Comparison of ENCODE assay signal across 15 cellular contexts in the genomic region with DNA sequence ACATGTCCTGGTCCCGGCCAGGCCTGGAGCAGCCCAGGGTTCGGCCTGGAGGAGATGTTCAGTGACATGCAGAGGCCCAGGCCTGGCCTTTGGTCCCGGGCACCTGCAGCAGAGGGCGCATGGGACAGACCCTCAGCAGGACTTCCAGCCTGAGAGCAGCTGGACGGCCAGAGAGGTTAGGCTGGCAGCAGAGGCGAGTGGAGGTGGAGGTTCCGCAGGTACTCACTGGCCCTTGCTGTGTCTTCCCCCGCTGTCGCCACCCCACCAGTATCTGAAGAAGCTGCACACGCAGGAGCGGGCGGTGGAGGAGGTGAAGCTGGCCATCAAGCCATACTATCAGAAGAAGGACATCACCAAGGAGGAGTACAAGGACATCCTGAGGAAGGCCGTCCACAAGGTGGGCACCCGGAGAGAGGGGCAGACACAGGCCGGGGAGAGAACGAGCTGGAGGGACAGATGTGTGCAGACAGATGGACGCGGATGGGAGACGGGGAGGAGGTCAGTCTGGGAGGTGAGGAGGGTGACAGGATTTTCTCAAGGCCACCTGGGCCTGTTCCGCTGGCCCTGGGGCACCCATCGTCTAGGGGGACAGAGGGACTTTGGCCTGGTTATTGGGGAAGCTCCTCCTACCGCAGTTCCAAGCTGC.
"Had no signal": no experiment of that assay in that cellular context is flagged by ENCODE, and none has a peak within 500 bp of the region (broad histone marks: within the 10 kb centered on the region; RNA-seq: fewer than 3 reads in every experiment).

No MANE protein-coding gene starts in this region.

- H3K27me3 Mint-ChIP-seq: activated CD4-positive, alpha-beta memory T cell treated with anti-CD3 and anti-CD28 coated beads for 36 hours; activated naive CD4-positive, alpha-beta T cell treated with anti-CD3 and anti-CD28 coated beads, Interleukin-2, amount 10 ng/mL, durations not matched to agents 7 days and 5 days; naive thymus-derived CD4-positive, alpha-beta T cell had no signal

- DNase-seq: activated CD4-positive, alpha-beta memory T cell treated with anti-CD3 and anti-CD28 coated beads for 36 hours; activated naive CD4-positive, alpha-beta T cell treated with anti-CD3 and anti-CD28 coated beads, Interleukin-2, amount 10 ng/mL, durations not matched to agents 7 days and 5 days; brain microvascular endothelial cell; cerebellar nuclear complex; naive thymus-derived CD4-positive, alpha-beta T cell; psoas muscle; spleen; stimulated activated CD4-positive, alpha-beta T cell treated with anti-CD3 and anti-CD28 coated beads, Interleukin-1b, Interleukin-23, amount 100 ng/mL, for 48 hours; stimulated activated naive CD4-positive, alpha-beta T cell; substantia nigra; T-helper 2 cell; transverse colon had no signal

- H3K9me3 Mint-ChIP-seq: activated CD4-positive, alpha-beta memory T cell treated with anti-CD3 and anti-CD28 coated beads for 36 hours; activated naive CD4-positive, alpha-beta T cell treated with anti-CD3 and anti-CD28 coated beads, Interleukin-2, amount 10 ng/mL, durations not matched to agents 7 days and 5 days; naive thymus-derived CD4-positive, alpha-beta T cell had no signal

- FAIRE-seq: TTC549 had no signal

- H3K27ac ChIP-seq: brain microvascular endothelial cell, esophagus muscularis mucosa, psoas muscle, transverse colon had no signal

- H3K27ac Mint-ChIP-seq: activated CD4-positive, alpha-beta memory T cell treated with anti-CD3 and anti-CD28 coated beads for 36 hours; activated naive CD4-positive, alpha-beta T cell treated with anti-CD3 and anti-CD28 coated beads, Interleukin-2, amount 10 ng/mL, durations not matched to agents 7 days and 5 days had no signal

- H3K4me1 ChIP-seq: esophagus muscularis mucosa, psoas muscle, transverse colon had no signal

- H3K9me3 ChIP-seq: esophagus muscularis mucosa, psoas muscle, spleen, transverse colon had no signal

- ATAC-seq: naive thymus-derived CD4-positive, alpha-beta T cell; psoas muscle; sciatic nerve had no signal

- H3K4me3 Mint-ChIP-seq: activated CD4-positive, alpha-beta memory T cell treated with anti-CD3 and anti-CD28 coated beads for 36 hours; activated naive CD4-positive, alpha-beta T cell treated with anti-CD3 and anti-CD28 coated beads, Interleukin-2, amount 10 ng/mL, durations not matched to agents 7 days and 5 days; naive thymus-derived CD4-positive, alpha-beta T cell had no signal

- H3K4me3 ChIP-seq: esophagus muscularis mucosa, psoas muscle, spleen, transverse colon had no signal

- H3K27me3 ChIP-seq: brain microvascular endothelial cell, esophagus muscularis mucosa, spleen, transverse colon had no signal
